In genomic region chr7:151891182-151891581, GRCh38 we compare ENCODE assay signal across 25 cellular contexts. TPM values are rescaled to one million over a fixed set of nuclear protein-coding genes. Genes with fewer than 3 reads are reported as not detected.
DNase-seq lines count a peak whose midpoint lies in the region; ATAC-seq and TF ChIP-seq lines count a peak whose summit lies in the region.
"Had no signal": no experiment of that assay in that cellular context is flagged by ENCODE, and none has a peak within 500 bp of the region (broad histone marks: within the 10 kb centered on the region; RNA-seq: fewer than 3 reads in every experiment).

No MANE protein-coding gene starts in this region.

- H3K9me3 ChIP-seq in osteoblast (ENCODE audit: low read depth, low read length), result no peaks in the 10 kb centered on the region
- H3K9me3 ChIP-seq: ascending aorta, BLaER1, lower lobe of right lung, thyroid gland, vagina had no signal

- H3K4me2 ChIP-seq in osteoblast (ENCODE audit: insufficient read depth, low read length), result no peak overlapping the region

- H3K4me1 ChIP-seq in osteoblast (ENCODE audit: insufficient read depth, low read length), result no peaks in the 10 kb centered on the region
- H3K4me1 ChIP-seq: ascending aorta, lower lobe of right lung, thyroid gland, vagina had no signal

- no peaks in the 10 kb centered on the region for H3K36me3 Mint-ChIP-seq in natural killer cell treated with Interleukin-12 subunit alpha and Interleukin-12 subunit beta and Interleukin-15 and Interleukin-18, amount 100 ng/mL, for 72 hours
- H3K36me3 Mint-ChIP-seq in natural killer cell, result no peaks in the 10 kb centered on the region
- H3K36me3 Mint-ChIP-seq: IgD-negative memory B cell; naive thymus-derived CD4-positive, alpha-beta T cell had no signal

- peak; percentile 32 for DNase-seq in natural killer cell treated with Interleukin-12 subunit alpha and Interleukin-12 subunit beta and Interleukin-15 and Interleukin-18, amount 100 ng/mL, for 72 hours (ENCODE audit: low spot score)
- DNase-seq in natural killer cell, result no peak
- peak; percentile 44 for DNase-seq in ecto neural progenitor cell (ENCODE audit: low spot score)
- peak; percentile 63 for DNase-seq in osteoblast (ENCODE audit: insufficient read length, low spot score, missing footprints)
- DNase-seq in NCI-H526 treated with DMSO at 0.1 percent for 48 hours (lab: John Stamatoyannopoulos, UW), result no peak
- DNase-seq in NCI-H1048 (lab: John Stamatoyannopoulos, UW), result no peak
- DNase-seq in OCI-M1 (lab: John Stamatoyannopoulos, UW), result no peak
- DNase-seq: activated CD4-positive, alpha-beta T cell treated with anti-CD3 and anti-CD28 coated beads, Interleukin-2, amount 10 ng/mL, durations not matched to agents 7 days and 5 days; effector memory CD4-positive, alpha-beta T cell; erythroblast; lower lobe of right lung; midbrain; naive thymus-derived CD4-positive, alpha-beta T cell; NCI-H1694; NCI-H2171; NCI-H526; stimulated activated CD4-positive, alpha-beta T cell treated with anti-CD3 and anti-CD28 coated beads, Interleukin-2, amount 100 ng/mL, for 48 hours; T1000; thyroid gland had no signal

- no peak for ATAC-seq in natural killer cell treated with Interleukin-12 subunit alpha and Interleukin-12 subunit beta and Interleukin-15 and Interleukin-18, amount 100 ng/mL, for 72 hours
- no peak for ATAC-seq in natural killer cell
- ATAC-seq: lower lobe of right lung; naive thymus-derived CD4-positive, alpha-beta T cell had no signal

- intact Hi-C loops in natural killer cell (cut with micrococcal nuclease), result no loop called here

- H3K4me3 ChIP-seq in osteoblast (ENCODE audit: insufficient read depth, low read length), result no peak overlapping the region
- H3K4me3 ChIP-seq: ascending aorta, BLaER1, cardiac muscle cell, coronary artery, lower lobe of right lung, thyroid gland, vagina had no signal

- no peaks in the 10 kb centered on the region for H3K79me2 ChIP-seq in osteoblast (ENCODE audit: insufficient read depth, low read length)

- peaks cover 58% of the 10 kb centered on the region for H3K27me3 ChIP-seq in osteoblast (ENCODE audit: insufficient read depth, low read length)
- H3K27me3 ChIP-seq: ascending aorta, BLaER1, thyroid gland, vagina had no signal

- no peak overlapping the region for H3K27ac Mint-ChIP-seq in natural killer cell treated with Interleukin-12 subunit alpha and Interleukin-12 subunit beta and Interleukin-15 and Interleukin-18, amount 100 ng/mL, for 72 hours
- H3K27ac Mint-ChIP-seq in natural killer cell, result no peak overlapping the region
- H3K27ac Mint-ChIP-seq: activated CD4-positive, alpha-beta T cell treated with anti-CD3 and anti-CD28 coated beads, Interleukin-2, amount 10 ng/mL, durations not matched to agents 7 days and 5 days; IgD-negative memory B cell had no signal

- H2AFZ ChIP-seq in osteoblast (ENCODE audit: low read length), result no peak overlapping the region

- H3K27ac ChIP-seq in osteoblast (ENCODE audit: low read depth, low read length), result no peak overlapping the region
- H3K27ac ChIP-seq: ascending aorta, BLaER1, cardiac muscle cell, coronary artery, lower lobe of right lung, thyroid gland, vagina had no signal

- H3K9me3 Mint-ChIP-seq in natural killer cell treated with Interleukin-12 subunit alpha and Interleukin-12 subunit beta and Interleukin-15 and Interleukin-18, amount 100 ng/mL, for 72 hours, result no peaks in the 10 kb centered on the region
- no peaks in the 10 kb centered on the region for H3K9me3 Mint-ChIP-seq in natural killer cell
- H3K9me3 Mint-ChIP-seq: activated CD4-positive, alpha-beta T cell treated with anti-CD3 and anti-CD28 coated beads, Interleukin-2, amount 10 ng/mL, durations not matched to agents 7 days and 5 days; IgD-negative memory B cell; naive thymus-derived CD4-positive, alpha-beta T cell had no signal

- no peak for TF ChIP-seq CTCF in natural killer cell (IDR thresholded peaks at IDR 0.05)
- TF ChIP-seq CTCF in osteoblast (IDR thresholded peaks at IDR 0.05; ENCODE audit: extremely low read depth, low read depth, low read length), result no peak

- H3K27me3 Mint-ChIP-seq in natural killer cell treated with Interleukin-12 subunit alpha and Interleukin-12 subunit beta and Interleukin-15 and Interleukin-18, amount 100 ng/mL, for 72 hours, result peaks cover 22 to 25% of the 10 kb centered on the region in 2 donors
- H3K27me3 Mint-ChIP-seq in natural killer cell (ENCODE audit: low read depth in 2 of 2), result peaks cover 21 to 38% of the 10 kb centered on the region in 2 donors

- H3K4me1 Mint-ChIP-seq in natural killer cell treated with Interleukin-12 subunit alpha and Interleukin-12 subunit beta and Interleukin-15 and Interleukin-18, amount 100 ng/mL, for 72 hours (ENCODE audit: low read depth in 2 of 2), result no peaks in the 10 kb centered on the region
- H3K4me1 Mint-ChIP-seq in natural killer cell, result no peaks in the 10 kb centered on the region
- H3K4me1 Mint-ChIP-seq: activated CD4-positive, alpha-beta T cell treated with anti-CD3 and anti-CD28 coated beads, Interleukin-2, amount 10 ng/mL, durations not matched to agents 7 days and 5 days had no signal

- no peak overlapping the region for H3K4me3 Mint-ChIP-seq in natural killer cell treated with Interleukin-12 subunit alpha and Interleukin-12 subunit beta and Interleukin-15 and Interleukin-18, amount 100 ng/mL, for 72 hours
- no peak overlapping the region for H3K4me3 Mint-ChIP-seq in natural killer cell
- H3K4me3 Mint-ChIP-seq: activated CD4-positive, alpha-beta T cell treated with anti-CD3 and anti-CD28 coated beads, Interleukin-2, amount 10 ng/mL, durations not matched to agents 7 days and 5 days; IgD-negative memory B cell; naive thymus-derived CD4-positive, alpha-beta T cell had no signal

- no peaks in the 10 kb centered on the region for H4K20me1 ChIP-seq in osteoblast (ENCODE audit: insufficient read depth, low read length)
- H4K20me1 ChIP-seq: BLaER1 had no signal

- H3K36me3 ChIP-seq in osteoblast (ENCODE audit: insufficient read depth, low read length), result no peaks in the 10 kb centered on the region
- H3K36me3 ChIP-seq: ascending aorta, BLaER1, cardiac muscle cell, lower lobe of right lung, thyroid gland, vagina had no signal

RNA-seq across cellular contexts. Expression of gene PRKAG2, which starts 14.3 kb away (rescaled TPM):
- 10 to 100 TPM; 19.9 to 22.6 TPM for total RNA-seq in natural killer cell treated with Interleukin-12 subunit alpha and Interleukin-12 subunit beta and Interleukin-15 and Interleukin-18, amount 100 ng/mL, for 72 hours
- total RNA-seq in natural killer cell (10 to 100 TPM; 42.6 to 66.5 (median 64.4) TPM), osteoblast (20.6 TPM in 2 replicates)

Comparison
In these comparisons a context has a peak if more than half of its experiments do, and no peak if none do; other contexts are left out.
1. DNase-seq: peak in natural killer cell treated with Interleukin-12 subunit alpha and Interleukin-12 subunit beta and Interleukin-15 and Interleukin-18, amount 100 ng/mL, for 72 hours (single experiment), ecto neural progenitor cell (single experiment) and osteoblast (single experiment); none in natural killer cell (single experiment), NCI-H526 treated with DMSO at 0.1 percent for 48 hours (single experiment), NCI-H1048 (single experiment) and OCI-M1 (single experiment).